36 cellular contexts compared by ENCODE assay signal in genomic region chr6:81625216-81625615, GRCh38.
"Had no signal": no experiment of that assay in that cellular context is flagged by ENCODE, and none has a peak within 500 bp of the region (broad histone marks: within the 10 kb centered on the region; RNA-seq: fewer than 3 reads in every experiment).

No MANE protein-coding gene starts in this region.

- ATAC-seq: activated CD4-positive, CD25-positive, alpha-beta regulatory T cell treated with anti-CD3 and anti-CD28 coated beads, Interleukin-2, amount 50 U/mL, for 24 hours; activated naive CD4-positive, alpha-beta T cell treated with anti-CD3 and anti-CD28 coated beads, Interleukin-2, amount 50 U/mL, for 72 hours; activated T-cell treated with anti-CD3 and anti-CD28 coated beads, Interleukin-2, amount 50 U/mL, for 4 hours; PC-3; WTC11 had no signal

- H3K4me3 Mint-ChIP-seq: activated CD4-positive, alpha-beta memory T cell treated with anti-CD3 and anti-CD28 coated beads for 36 hours; activated naive CD4-positive, alpha-beta T cell treated with anti-CD3 and anti-CD28 coated beads for 36 hours; activated T-cell treated with anti-CD3 and anti-CD28 coated beads, Interleukin-2, amount 50 U/mL, for 4 hours; activated T-helper 1 cell treated with anti-CD3 and anti-CD28 coated beads, Interleukin-12 subunit alpha, Interleukin-12 subunit beta, Interleukin-2, Interleukin-4 antibody, amounts not matched to agents 30 ng/mL and 10 ng/mL and 1 ng/mL, durations not matched to agents 14 hours and 24 hours and 36 hours; central memory CD8-positive, alpha-beta T cell; T-helper 1 cell treated with Interleukin-12 subunit alpha and Interleukin-12 subunit beta and Interleukin-4 antibody, amounts not matched to agents 30 μg/mL and 1 μg/mL, for 36 hours; T-helper 2 cell treated with Interferon-gamma antibody and Interleukin-4, amounts not matched to agents 5 μg/mL and 100 μg/mL, for 36 hours; WTC11 had no signal

- H3K4me3 ChIP-seq: ascending aorta, cardiac muscle cell, MG63, Peyer's patch, SJSA1 had no signal

- H3K9me3 Mint-ChIP-seq: activated T-helper 1 cell treated with anti-CD3 and anti-CD28 coated beads, Interleukin-12 subunit alpha, Interleukin-12 subunit beta, Interleukin-2, Interleukin-4 antibody, amounts not matched to agents 30 ng/mL and 10 ng/mL and 1 ng/mL, durations not matched to agents 14 hours and 24 hours and 36 hours had no signal

- H3K9ac ChIP-seq: SK-N-SH had no signal

- DNase-seq: activated CD4-positive, alpha-beta memory T cell treated with anti-CD3 and anti-CD28 coated beads for 36 hours; activated CD4-positive, alpha-beta T cell treated with anti-CD3 and anti-CD28 coated beads for 4 hours; activated CD4-positive, alpha-beta T cell treated with anti-CD3 and anti-CD28 coated beads, Interleukin-2, amount 50 U/mL, for 1 hour; activated CD8-positive, alpha-beta memory T cell treated with anti-CD3 and anti-CD28 coated beads, Interleukin-2, amount 50 U/mL, for 4 hours; activated gamma-delta T cell treated with Interleukin-2 at 50 U/mL for 16 hours; activated naive CD4-positive, alpha-beta T cell treated with anti-CD3 and anti-CD28 coated beads for 36 hours; activated T-cell treated with anti-CD3 and anti-CD28 coated beads for 4 hours; activated T-cell treated with anti-CD3 and anti-CD28 coated beads, Interleukin-2, amount 50 U/mL, for 4 hours; amniotic stem cell; Karpas-422; KBM-7; MG63; NCI-H1048; NCI-H1105 treated with DMSO at 0.1 percent for 48 hours; NCI-H1436; NCI-H1694; NCI-H1930; NCI-H510A; NCI-H526; NCI-H748 treated with DMSO at 0.1 percent for 48 hours; NK-92 treated with Interleukin-12 subunit alpha and Interleukin-12 subunit beta, amount 100 ng/mL, for 24 hours; PC-3; Peyer's patch; RPMI8226; SHP77 treated with DMSO at 0.1 percent for 48 hours; SK-N-SH had no signal

- H3K27me3 ChIP-seq: ascending aorta, cardiac muscle cell, MG63, Peyer's patch, SJSA1 had no signal

- H3K27ac ChIP-seq: ascending aorta, cardiac muscle cell, Peyer's patch, SJSA1 had no signal

- H3K27ac Mint-ChIP-seq: activated CD4-positive, alpha-beta memory T cell treated with anti-CD3 and anti-CD28 coated beads for 36 hours; activated naive CD4-positive, alpha-beta T cell treated with anti-CD3 and anti-CD28 coated beads for 36 hours; activated naive CD4-positive, alpha-beta T cell treated with anti-CD3 and anti-CD28 coated beads, Interleukin-2, amount 50 U/mL, for 72 hours; activated T-helper 1 cell treated with anti-CD3 and anti-CD28 coated beads, Interleukin-12 subunit alpha, Interleukin-12 subunit beta, Interleukin-2, Interleukin-4 antibody, amounts not matched to agents 30 ng/mL and 10 ng/mL and 1 ng/mL, durations not matched to agents 14 hours and 24 hours and 36 hours; T-helper 1 cell treated with Interleukin-12 subunit alpha and Interleukin-12 subunit beta and Interleukin-4 antibody, amounts not matched to agents 30 μg/mL and 1 μg/mL, for 36 hours; T-helper 2 cell treated with Interferon-gamma antibody and Interleukin-4, amounts not matched to agents 5 μg/mL and 100 μg/mL, for 36 hours; WTC11 had no signal

- H3K4me1 ChIP-seq: ascending aorta, Peyer's patch, SJSA1 had no signal

- H3K4me1 Mint-ChIP-seq: central memory CD8-positive, alpha-beta T cell; WTC11 had no signal

- H3K27me3 Mint-ChIP-seq: activated CD4-positive, alpha-beta memory T cell treated with anti-CD3 and anti-CD28 coated beads for 36 hours; central memory CD8-positive, alpha-beta T cell had no signal

- H3K36me3 Mint-ChIP-seq: activated CD4-positive, alpha-beta memory T cell treated with anti-CD3 and anti-CD28 coated beads for 36 hours; activated naive CD4-positive, alpha-beta T cell treated with anti-CD3 and anti-CD28 coated beads, Interleukin-2, amount 50 U/mL, for 72 hours; WTC11 had no signal

- H3K9me3 ChIP-seq: Peyer's patch, SJSA1 had no signal

- H3K36me3 ChIP-seq: ascending aorta, cardiac muscle cell, MG63, Peyer's patch, SJSA1 had no signal
